In genomic region chr19:48624791-48625723, GRCh38 we compare ENCODE assay signal across 8 cellular contexts. TPM values are rescaled to one million over a fixed set of nuclear protein-coding genes. Genes with fewer than 3 reads are reported as not detected.
DNase-seq lines count a peak whose midpoint lies in the region; ATAC-seq and TF ChIP-seq lines count a peak whose summit lies in the region.

No MANE protein-coding gene starts in this region.

- no peak for TF ChIP-seq CTCF in CD4-positive, alpha-beta T cell (IDR thresholded peaks at IDR 0.05)

- H3K9me3 ChIP-seq in CD4-positive, alpha-beta T cell (ENCODE audit: control insufficient read depth, low read length): no peaks in the 10 kb centered on the region
- H3K9me3 ChIP-seq in ectodermal cell (ENCODE audit: control insufficient read depth, low read length) (no peaks in the 10 kb centered on the region), neuron (ENCODE audit: low read length) (no peaks in the 10 kb centered on the region)

- intact Hi-C loops in CD4-positive, alpha-beta T cell (cut with DNase I, micrococcal nuclease): loop anchor here in 1 of 2 experiments (1.0 to 10.0 kb wide), 2 partner anchors 9 to 370 kb away; partner anchors contain the start of genes GYS1 and RUVBL2

- H3K9me3 Mint-ChIP-seq in CD4-positive, alpha-beta T cell: no peaks in the 10 kb centered on the region

- POLR2A ChIA-PET in CD4-positive, alpha-beta T cell (lab: Charles Lee): interaction anchor here (3.1 to 3.6 kb wide), 2 partner anchors 9 to 12 kb away, joined by 34 to 38 read pairs; partner anchors contain the start of gene DBP

- no peaks in the 10 kb centered on the region for H3K27me3 ChIP-seq in CD4-positive, alpha-beta T cell (ENCODE audit: control insufficient read depth, insufficient read depth, low read length)
- H3K27me3 ChIP-seq in ectodermal cell (ENCODE audit: control insufficient read depth, insufficient read depth, low read length, poor library complexity, severe bottlenecking): no peaks in the 10 kb centered on the region
- H3K27me3 ChIP-seq in neuron (ENCODE audit: insufficient read depth, low read length): no peaks in the 10 kb centered on the region

- peak overlapping the region; percentile 48 for H3K4me3 ChIP-seq in ectodermal cell (ENCODE audit: insufficient read depth, low read depth, low read length)
- peak overlapping the region; percentile 63 for H3K4me3 ChIP-seq in neuron (ENCODE audit: low read length)

- peak overlapping the region; percentile 86 for H3K4me3 Mint-ChIP-seq in CD4-positive, alpha-beta T cell

- peaks cover 36% of the 10 kb centered on the region for H3K36me3 Mint-ChIP-seq in CD4-positive, alpha-beta T cell (ENCODE audit: low read depth)

- no peaks in the 10 kb centered on the region for H3K27me3 Mint-ChIP-seq in CD4-positive, alpha-beta T cell

- CTCF ChIA-PET in CD4-positive, alpha-beta T cell (lab: Charles Lee): no interaction called here

- no peak for ATAC-seq in CD4-positive, alpha-beta T cell (ENCODE audit: poor library complexity)
- ATAC-seq in HG03354 (IDR thresholded peaks at IDR 0.05; ENCODE audit: poor library complexity, severe bottlenecking, unreplicated experiment) (no peak), GM18858 (IDR thresholded peaks at IDR 0.05; ENCODE audit: unreplicated experiment) (no peak), GM21360 (IDR thresholded peaks at IDR 0.05; ENCODE audit: unreplicated experiment) (no peak), HG02642 (IDR thresholded peaks at IDR 0.05; ENCODE audit: poor library complexity, unreplicated experiment) (no peak)

- no peak overlapping the region for H2AFZ ChIP-seq in neuron (ENCODE audit: low read depth, low read length)

- no peak for DNase-seq in CD4-positive, alpha-beta T cell
- peak; percentile 21 for DNase-seq in NCI-H1105 (lab: John Stamatoyannopoulos, UW)

- peaks cover 31% of the 10 kb centered on the region for H3K4me1 Mint-ChIP-seq in CD4-positive, alpha-beta T cell (ENCODE audit: low read depth)

- H3K4me1 ChIP-seq in ectodermal cell (ENCODE audit: control insufficient read depth, insufficient read depth, low read length) (peaks cover 21% of the 10 kb centered on the region), neuron (ENCODE audit: insufficient read depth, low read length) (peaks cover 31% of the 10 kb centered on the region)

- H3K27ac ChIP-seq in CD4-positive, alpha-beta T cell (ENCODE audit: low read depth, low read length): peak overlapping the region; percentile 21
- peak overlapping the region; percentile 13 for H3K27ac ChIP-seq in ectodermal cell (ENCODE audit: insufficient read depth, low read depth, low read length, poor library complexity, severe bottlenecking)

- peak overlapping the region; percentile 77 for H3K27ac Mint-ChIP-seq in CD4-positive, alpha-beta T cell

- no peaks in the 10 kb centered on the region for H3K36me3 ChIP-seq in ectodermal cell (ENCODE audit: control insufficient read depth, insufficient read depth, low read length)
- H3K36me3 ChIP-seq in neuron (ENCODE audit: insufficient read depth, low read length): peaks cover 16% of the 10 kb centered on the region

- WGBS in ectodermal cell, 2 experiments: 46 to 53% methylated on average over 22 to 23 of the region's 24 CpGs

RNA-seq across cellular contexts. Expression of gene SPHK2, which starts 5.8 kb away (rescaled TPM):
- 10 to 100 TPM; 14.1 to 15.3 TPM for total RNA-seq in CD4-positive, alpha-beta T cell
- polyA plus RNA-seq in ectodermal cell (2013, experiment 1 of 4): 37.4 TPM
- 42.1 TPM for polyA plus RNA-seq in ectodermal cell (2013, experiment 2 of 4)
- 26.8 TPM for polyA plus RNA-seq in ectodermal cell (2013, experiment 3 of 4)
- polyA plus RNA-seq in ectodermal cell (2013, experiment 4 of 4): 32.2 TPM

RNA-seq across cellular contexts. Expression of gene RPL18, which starts 6.1 kb away (rescaled TPM):
- 1,000 to 10,000 TPM; 2,820 to 2,913 TPM for total RNA-seq in CD4-positive, alpha-beta T cell
- 1,711 TPM for polyA plus RNA-seq in ectodermal cell (2013, experiment 1 of 4)
- polyA plus RNA-seq in ectodermal cell (2013, experiment 2 of 4): 1,723 TPM
- 1,581 TPM for polyA plus RNA-seq in ectodermal cell (2013, experiment 3 of 4)
- polyA plus RNA-seq in ectodermal cell (2013, experiment 4 of 4): 1,728 TPM

RNA-seq across cellular contexts. Expression of gene FAM83E, which starts 10.2 kb away (rescaled TPM):
- 1 to 10 TPM; 1.6 to 2.6 TPM for total RNA-seq in CD4-positive, alpha-beta T cell
- polyA plus RNA-seq in ectodermal cell (2013, experiment 1 of 4): 0.26 TPM
- 1.2 TPM for polyA plus RNA-seq in ectodermal cell (2013, experiment 2 of 4)
- 1.1 TPM for polyA plus RNA-seq in ectodermal cell (2013, experiment 3 of 4)
- 1.0 TPM for polyA plus RNA-seq in ectodermal cell (2013, experiment 4 of 4)

RNA-seq across cellular contexts. Expression of gene DBP, which starts 12.1 kb away (rescaled TPM):
- total RNA-seq in CD4-positive, alpha-beta T cell: 10 to 100 TPM; 48.3 to 55.6 TPM
- polyA plus RNA-seq in ectodermal cell (2013, experiment 1 of 4): 16.9 TPM
- polyA plus RNA-seq in ectodermal cell (2013, experiment 2 of 4): 14.6 TPM
- 14.9 TPM for polyA plus RNA-seq in ectodermal cell (2013, experiment 3 of 4)
- polyA plus RNA-seq in ectodermal cell (2013, experiment 4 of 4): 16.8 TPM

RNA-seq across cellular contexts. Expression of gene SPACA4, which starts 18.5 kb away (rescaled TPM):
- not detected for total RNA-seq in CD4-positive, alpha-beta T cell
- polyA plus RNA-seq in ectodermal cell (2013, experiment 1 of 4): not detected
- not detected for polyA plus RNA-seq in ectodermal cell (2013, experiment 2 of 4)
- polyA plus RNA-seq in ectodermal cell (2013, experiment 3 of 4): not detected
- not detected for polyA plus RNA-seq in ectodermal cell (2013, experiment 4 of 4)
